ENCODE assay signal across 15 cellular contexts in genomic region chr2:224222320-224222719, GRCh38.
DNase-seq lines count a peak whose midpoint lies in the region; ATAC-seq and TF ChIP-seq lines count a peak whose summit lies in the region.
"Had no signal": no experiment of that assay in that cellular context is flagged by ENCODE, and none has a peak within 500 bp of the region (broad histone marks: within the 10 kb centered on the region; RNA-seq: fewer than 3 reads in every experiment).

No MANE protein-coding gene starts in this region.

- no peak overlapping the region for H3K4me2 ChIP-seq in mesenchymal stem cell (ENCODE audit: low read length, poor library complexity, severe bottlenecking)

- H3K23ac ChIP-seq in mesenchymal stem cell (ENCODE audit: low read length in 2 of 2): no peak overlapping the region

- peaks cover 6% of the 10 kb centered on the region for H3K4me1 ChIP-seq in mesenchymal stem cell (ENCODE audit: control insufficient read depth, insufficient read depth, low read depth, low read length)

- H3K4me3 ChIP-seq in choroid plexus epithelial cell (ENCODE audit: low read depth, low read length): no peak overlapping the region
- no peak overlapping the region for H3K4me3 ChIP-seq in mesenchymal stem cell (ENCODE audit: insufficient read depth in 1 of 2, low read depth in 1 of 2, low read length in 2 of 2)
- H3K4me3 ChIP-seq: mucosa of descending colon had no signal

- TF ChIP-seq CTCF in choroid plexus epithelial cell (conservative IDR thresholded peaks at IDR 0.05; ENCODE audit: low read depth, low read length): no peak

- H4K91ac ChIP-seq in mesenchymal stem cell (ENCODE audit: low read length): no peak overlapping the region

- H3K36me3 ChIP-seq in mesenchymal stem cell (ENCODE audit: control insufficient read depth in 1 of 2, insufficient read depth in 2 of 2, low read depth in 1 of 2, low read length in 2 of 2): no peaks in the 10 kb centered on the region

- peak overlapping the region; percentile 79 for H3K27ac ChIP-seq in mesenchymal stem cell (ENCODE audit: low read length, poor library complexity, severe bottlenecking)

- H3K18ac ChIP-seq in mesenchymal stem cell (ENCODE audit: low read depth in 1 of 2, low read length in 2 of 2): no peak overlapping the region

- DNase-seq in EH (ENCODE audit: low read depth) (peak; percentile 45), NCI-H2227 treated with DMSO at 0.1 percent for 48 hours (lab: John Stamatoyannopoulos, UW) (peak; percentile 2), choroid plexus epithelial cell (ENCODE audit: low read depth) (peak; percentile 53), mesenchymal stem cell (peak; percentile 28), DMS53 treated with DMSO at 0.1 percent for 48 hours (lab: John Stamatoyannopoulos, UW; ENCODE audit: unreplicated experiment) (no peak), HuH-7.5 (ENCODE audit: low spot score) (no peak)
- DNase-seq: activated CD8-positive, alpha-beta memory T cell treated with anti-CD3 and anti-CD28 coated beads, Interleukin-2, amount 50 U/mL, for 4 hours; activated naive CD8-positive, alpha-beta T cell treated with anti-CD3 and anti-CD28 coated beads, Interleukin-2, amount 50 U/mL, for 24 hours; effector memory CD8-positive, alpha-beta T cell; GDM1; mucosa of descending colon; NCI-H1105 treated with DMSO at 0.1 percent for 48 hours; NCI-H748 treated with DMSO at 0.1 percent for 48 hours had no signal

- peak overlapping the region; percentile 64 for H3K9ac ChIP-seq in mesenchymal stem cell (ENCODE audit: low read length)

- no peak overlapping the region for H2BK5ac ChIP-seq in mesenchymal stem cell (ENCODE audit: low read depth, low read length, poor library complexity, severe bottlenecking)

- H3K14ac ChIP-seq in mesenchymal stem cell (ENCODE audit: low read length in 2 of 2): no peak overlapping the region

- H3K4ac ChIP-seq in mesenchymal stem cell (ENCODE audit: low read depth in 1 of 2, low read length in 2 of 2): peak overlapping the region in 1 of 2 experiments; percentile 47

- H3K79me1 ChIP-seq in mesenchymal stem cell (replicated peaks; ENCODE audit: low read length, poor library complexity, severe bottlenecking): no peaks in the 10 kb centered on the region

- no peak overlapping the region for H4K8ac ChIP-seq in mesenchymal stem cell (ENCODE audit: low read length)

- H2BK120ac ChIP-seq in mesenchymal stem cell (ENCODE audit: low read depth, low read length): no peak overlapping the region

- WGBS in mesenchymal stem cell: 33% methylated on average over 2 of the region's 4 CpGs

- peaks cover 10% of the 10 kb centered on the region for H3K9me3 ChIP-seq in mesenchymal stem cell (ENCODE audit: control insufficient read depth, low read length)
- H3K9me3 ChIP-seq: mucosa of descending colon had no signal

- no peak overlapping the region for H2BK12ac ChIP-seq in mesenchymal stem cell (ENCODE audit: low read length in 2 of 2)

- ATAC-seq in HG02973 (IDR thresholded peaks at IDR 0.05; ENCODE audit: unreplicated experiment) (no peak), HG02981 (IDR thresholded peaks at IDR 0.05; ENCODE audit: unreplicated experiment) (no peak)
- ATAC-seq: activated naive CD8-positive, alpha-beta T cell treated with anti-CD3 and anti-CD28 coated beads, Interleukin-2, amount 50 U/mL, for 24 hours; effector memory CD8-positive, alpha-beta T cell had no signal

- no peak overlapping the region for H2AK5ac ChIP-seq in mesenchymal stem cell (ENCODE audit: low read length, severe bottlenecking)

- H2AFZ ChIP-seq in mesenchymal stem cell (ENCODE audit: low read depth, low read length): no peak overlapping the region

- no peaks in the 10 kb centered on the region for H3K27me3 ChIP-seq in mesenchymal stem cell (ENCODE audit: control insufficient read depth in 1 of 2, insufficient read depth in 1 of 2, low read length in 2 of 2)

- H2BK15ac ChIP-seq in mesenchymal stem cell (ENCODE audit: low read depth, poor library complexity, severe bottlenecking): no peak overlapping the region

Comparison
In these comparisons a context has a peak if more than half of its experiments do, and no peak if none do; other contexts are left out.
1. DNase-seq: peak in EH (single experiment), NCI-H2227 treated with DMSO at 0.1 percent for 48 hours (single experiment), choroid plexus epithelial cell (single experiment) and mesenchymal stem cell (single experiment); none in DMS53 treated with DMSO at 0.1 percent for 48 hours (single experiment) and HuH-7.5 (single experiment).